In genomic region chr3:62325896-62326295, GRCh38 we compare ENCODE assay signal across 25 cellular contexts. TPM values are rescaled to one million over a fixed set of nuclear protein-coding genes. Genes with fewer than 3 reads are reported as not detected.
"Had no signal": no experiment of that assay in that cellular context is flagged by ENCODE, and none has a peak within 500 bp of the region (broad histone marks: within the 10 kb centered on the region; RNA-seq: fewer than 3 reads in every experiment).

No MANE protein-coding gene starts in this region.

- H3K4me1 ChIP-seq: ascending aorta had no signal

- H3K4me3 ChIP-seq: ascending aorta, cardiac muscle cell, SK-N-MC had no signal

- H3K27me3 ChIP-seq: ascending aorta, cardiac muscle cell had no signal

- ATAC-seq: activated naive CD4-positive, alpha-beta T cell treated with anti-CD3 and anti-CD28 coated beads, Interleukin-2, amount 50 U/mL, for 72 hours; activated naive CD8-positive, alpha-beta T cell treated with anti-CD3 and anti-CD28 coated beads, Interleukin-2, amount 50 U/mL, for 24 hours; activated T-cell treated with anti-CD3 and anti-CD28 coated beads, Interleukin-2, amount 50 U/mL, for 4 hours; T-cell had no signal

- H3K27ac ChIP-seq: ascending aorta, cardiac muscle cell, SK-N-MC, VCaP had no signal

- DNase-seq: activated CD4-positive, alpha-beta memory T cell treated with anti-CD3 and anti-CD28 coated beads for 36 hours; activated CD4-positive, alpha-beta T cell treated with anti-CD3 and anti-CD28 coated beads, Interleukin-2, amount 10 ng/mL, durations not matched to agents 7 days and 5 days; activated CD4-positive, CD25-positive, alpha-beta regulatory T cell; activated CD8-positive, alpha-beta memory T cell treated with anti-CD3 and anti-CD28 coated beads for 24 hours; activated effector memory CD4-positive, alpha-beta T cell treated with anti-CD3 and anti-CD28 coated beads, Interleukin-2, amount 50 U/mL, for 16 hours; activated naive CD4-positive, alpha-beta T cell treated with Interleukin-2 at 50 U/mL for 16 hours; activated naive CD8-positive, alpha-beta T cell treated with anti-CD3 and anti-CD28 coated beads, Interleukin-2, amount 50 U/mL, for 24 hours; activated T-cell treated with anti-CD3 and anti-CD28 coated beads, Interleukin-2, amount 50 U/mL, for 4 hours; amniotic stem cell; Karpas-422; MM.1S; NCI-H1105; NCI-H1436; NCI-H187 treated with DMSO at 0.1 percent for 48 hours; NCI-H2081 treated with DMSO at 0.1 percent for 48 hours; NCI-H446; SHP77 treated with DMSO at 0.1 percent for 48 hours; T-cell; T-helper 2 cell; T1000 had no signal

- H3K36me3 ChIP-seq: cardiac muscle cell had no signal

- H3K9me3 ChIP-seq: ascending aorta had no signal

RNA-seq across cellular contexts. Expression of gene FEZF2, which starts 47.5 kb away (rescaled TPM):
- total RNA-seq: activated CD4-positive, alpha-beta memory T cell treated with anti-CD3 and anti-CD28 coated beads for 36 hours; activated CD4-positive, alpha-beta T cell treated with anti-CD3 and anti-CD28 coated beads, Interleukin-2, amount 10 ng/mL, durations not matched to agents 7 days and 5 days; activated naive CD4-positive, alpha-beta T cell treated with anti-CD3 and anti-CD28 coated beads, Interleukin-2, amount 50 U/mL, for 72 hours; activated T-cell treated with anti-CD3 and anti-CD28 coated beads, Interleukin-2, amount 50 U/mL, for 4 hours; ascending aorta; cardiac muscle cell; T-cell had no signal
- polyA plus RNA-seq: cardiac muscle cell had no signal
